Comparison of ENCODE assay signal across 8 cellular contexts in genomic region chr17:68513932-68514331, GRCh38. TPM values are rescaled to one million over a fixed set of nuclear protein-coding genes. Genes with fewer than 3 reads are reported as not detected.
DNase-seq lines count a peak whose midpoint lies in the region; ATAC-seq and TF ChIP-seq lines count a peak whose summit lies in the region.

No MANE protein-coding gene starts in this region.

- POLR2A ChIA-PET in CD4-positive, alpha-beta memory T cell (lab: Charles Lee; ENCODE audit: partially characterized antibody): no interaction called here

- no peaks in the 10 kb centered on the region for H3K27me3 ChIP-seq in CD4-positive, alpha-beta memory T cell (ENCODE audit: insufficient read depth, low read length)
- H3K27me3 ChIP-seq in endocrine pancreas (ENCODE audit: control insufficient read depth, insufficient read depth, low read length): no peaks in the 10 kb centered on the region
- no peaks in the 10 kb centered on the region for H3K27me3 ChIP-seq in neutrophil

- CTCF ChIA-PET in CD4-positive, alpha-beta memory T cell (lab: Charles Lee; ENCODE audit: partially characterized antibody): no interaction called here

- no peak overlapping the region for H3K27ac ChIP-seq in CD4-positive, alpha-beta memory T cell (ENCODE audit: low read depth, low read length)
- H3K27ac ChIP-seq in neutrophil: peak overlapping the region; percentile 100

- peaks cover 11% of the 10 kb centered on the region for H3K36me3 ChIP-seq in CD4-positive, alpha-beta memory T cell (ENCODE audit: insufficient read depth, low read length)
- peaks cover 7% of the 10 kb centered on the region for H3K36me3 ChIP-seq in endocrine pancreas (ENCODE audit: control insufficient read depth, insufficient read depth, low read length)
- H3K36me3 ChIP-seq in neutrophil: peaks cover 43% of the 10 kb centered on the region

- no peaks in the 10 kb centered on the region for H3K9me3 ChIP-seq in CD4-positive, alpha-beta memory T cell (ENCODE audit: control insufficient read depth in 1 of 2, low read length in 2 of 2)
- H3K9me3 ChIP-seq in endocrine pancreas (ENCODE audit: control insufficient read depth, low read length) (no peaks in the 10 kb centered on the region), neutrophil (no peaks in the 10 kb centered on the region)

- no peak for DNase-seq in CD4-positive, alpha-beta memory T cell
- DNase-seq in NCI-H69 (lab: John Stamatoyannopoulos, UW) (peak; percentile 36), retina (no peak), NK-92 (lab: John Stamatoyannopoulos, UW; ENCODE audit: unreplicated experiment) (no peak)
- DNase-seq in stimulated activated naive CD4-positive, alpha-beta T cell treated with Interleukin-2 at 50 U/mL for 16 hours (lab: John Stamatoyannopoulos, UW): no peak

- peaks cover 0 to 3% (median 0%) of the 10 kb centered on the region in 8 donors for H3K9me3 Mint-ChIP-seq in CD4-positive, alpha-beta memory T cell

- H3K27me3 Mint-ChIP-seq in CD4-positive, alpha-beta memory T cell: no peaks in the 10 kb centered on the region

- peak overlapping the region in 1 of 2 donors; percentile 95 for H3K4me3 ChIP-seq in CD4-positive, alpha-beta memory T cell (ENCODE audit: low read length in 2 of 2)
- H3K4me3 ChIP-seq in endocrine pancreas (ENCODE audit: control insufficient read depth, insufficient read depth, low read length): peak overlapping the region; percentile 98
- H3K4me3 ChIP-seq in neutrophil (ENCODE audit: low read depth in 1 of 2, low read length in 1 of 2): peak overlapping the region; percentile 89 to 98

- peaks cover 41 to 73% (median 50%) of the 10 kb centered on the region in 4 donors for H3K4me1 Mint-ChIP-seq in CD4-positive, alpha-beta memory T cell

- TF ChIP-seq CTCF in neutrophil (IDR thresholded peaks at IDR 0.05): no peak

- peak overlapping the region; percentile 96 to 100 (median 99) for H3K27ac Mint-ChIP-seq in CD4-positive, alpha-beta memory T cell

- H3K36me3 Mint-ChIP-seq in CD4-positive, alpha-beta memory T cell: peaks cover 27 to 51% of the 10 kb centered on the region in 2 donors

- peak overlapping the region; percentile 97 to 100 (median 99) for H3K4me3 Mint-ChIP-seq in CD4-positive, alpha-beta memory T cell

- no peak for ATAC-seq in GM21447 (IDR thresholded peaks at IDR 0.05; ENCODE audit: unreplicated experiment)

- H3K4me1 ChIP-seq in CD4-positive, alpha-beta memory T cell (ENCODE audit: insufficient read depth, low read length): peaks cover 30% of the 10 kb centered on the region
- H3K4me1 ChIP-seq in endocrine pancreas (ENCODE audit: control insufficient read depth, insufficient read depth, low read length) (peaks cover 30% of the 10 kb centered on the region), neutrophil (ENCODE audit: control insufficient read depth in 1 of 2, insufficient read depth in 1 of 2, low read depth in 1 of 2, low read length in 1 of 2) (peaks cover 49 to 51% of the 10 kb centered on the region in 2 experiments)

- H3K9ac ChIP-seq in endocrine pancreas (ENCODE audit: control insufficient read depth, insufficient read depth, low read length): peak overlapping the region; percentile 55

- intact Hi-C loops in CD4-positive, alpha-beta memory T cell (cut with micrococcal nuclease): loop anchor here (2.0 to 5.0 kb wide), 4 partner anchors 57 to 898 kb away; partner anchors contain the start of genes KPNA2, MAP2K6 and WIPI1

RNA-seq across cellular contexts. Expression of gene PRKAR1A, which starts 1.7 kb away (rescaled TPM):
- 100 to 1,000 TPM; 182 to 183 TPM for total RNA-seq in CD4-positive, alpha-beta memory T cell
- polyA plus RNA-seq in CD4-positive, alpha-beta memory T cell: 100 to 1,000 TPM; 193 to 220 TPM

RNA-seq across cellular contexts. Expression of gene WIPI1, which starts 56.6 kb away (rescaled TPM):
- total RNA-seq in CD4-positive, alpha-beta memory T cell: 10 to 100 TPM; 11.9 to 12.3 TPM
- 1 to 10 TPM; 4.4 to 7.9 TPM for polyA plus RNA-seq in CD4-positive, alpha-beta memory T cell
